8 cellular contexts compared by ENCODE assay signal in the genomic region with DNA sequence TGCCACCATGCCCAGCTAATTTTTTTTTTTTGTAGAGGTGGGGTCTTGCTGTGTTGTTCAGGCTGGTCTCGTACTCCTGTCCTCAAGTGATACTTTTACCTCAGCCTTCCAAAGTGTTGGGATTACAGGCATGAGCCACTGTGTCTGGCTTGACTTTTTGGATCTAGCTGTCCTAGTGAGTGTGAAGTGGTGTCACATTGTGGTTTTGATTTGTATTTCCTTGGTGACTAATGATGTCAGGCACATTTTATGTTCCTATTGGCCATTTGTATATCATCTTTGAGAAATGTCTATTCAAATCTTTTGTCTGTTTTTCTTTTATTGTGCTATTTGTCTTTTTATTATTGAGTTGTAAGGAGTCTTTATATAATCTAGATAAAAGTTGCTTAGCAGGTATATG. TPM values are rescaled to one million over a fixed set of nuclear protein-coding genes. Genes with fewer than 3 reads are reported as not detected.
DNase-seq lines count a peak whose midpoint lies in the region; ATAC-seq and FAIRE-seq lines count a peak whose summit lies in the region.

No MANE protein-coding gene starts in this region.

- H3K27ac ChIP-seq in epithelial cell of prostate (peak overlapping the region; percentile 50), small intestine (ENCODE audit: low read depth in 1 of 2, low read length in 1 of 2) (no peak overlapping the region)

- intact Hi-C loops in activated CD4-positive, alpha-beta T cell treated with anti-CD3 and anti-CD28 coated beads for 36 hours (cut with DNase I, micrococcal nuclease): loop anchor here in 1 of 2 experiments (10.0 kb wide), 1 partner anchor 59 kb away; no protein-coding TSS in a partner anchor

- H3K4me1 Mint-ChIP-seq in activated CD4-positive, alpha-beta T cell treated with anti-CD3 and anti-CD28 coated beads for 36 hours: peaks cover 10% of the 10 kb centered on the region

- H3K36me3 Mint-ChIP-seq in activated CD4-positive, alpha-beta T cell treated with anti-CD3 and anti-CD28 coated beads for 36 hours (ENCODE audit: low read depth): peaks cover 44% of the 10 kb centered on the region

- CTCF ChIA-PET in activated CD4-positive, alpha-beta T cell treated with anti-CD3 and anti-CD28 coated beads for 36 hours (lab: Charles Lee): no interaction called here

- H3K4me3 Mint-ChIP-seq in activated CD4-positive, alpha-beta T cell treated with anti-CD3 and anti-CD28 coated beads for 36 hours: no peak overlapping the region

- H3K4me3 ChIP-seq in small intestine (ENCODE audit: low read depth in 1 of 2, low read length in 2 of 2): no peak overlapping the region

- POLR2A ChIA-PET in activated CD4-positive, alpha-beta T cell treated with anti-CD3 and anti-CD28 coated beads for 36 hours (lab: Charles Lee): no interaction called here

- H3K36me3 ChIP-seq in small intestine (ENCODE audit: control insufficient read depth in 2 of 2, insufficient read depth in 2 of 2, low read length in 2 of 2): peaks cover 0 to 8% of the 10 kb centered on the region in 2 donors

- peak; percentile 89 for ATAC-seq in activated CD4-positive, alpha-beta T cell treated with anti-CD3 and anti-CD28 coated beads for 36 hours
- ATAC-seq in GM19463 (IDR thresholded peaks at IDR 0.05; ENCODE audit: unreplicated experiment): no peak
- no peak for ATAC-seq in esophagus mucosa

- WGBS in small intestine, 3 donors: 93 to 100% (median 100%) methylated on average over 1 of the region's 1 CpG

- no peaks in the 10 kb centered on the region for H3K9me3 Mint-ChIP-seq in activated CD4-positive, alpha-beta T cell treated with anti-CD3 and anti-CD28 coated beads for 36 hours (ENCODE audit: low read depth)

- peak overlapping the region; percentile 59 for H3K27ac Mint-ChIP-seq in activated CD4-positive, alpha-beta T cell treated with anti-CD3 and anti-CD28 coated beads for 36 hours

- no peak for FAIRE-seq in small intestine (lab: Jason Lieb, UNC)

- H3K27me3 ChIP-seq in small intestine (ENCODE audit: control insufficient read depth in 2 of 2, insufficient read depth in 2 of 2, low read length in 2 of 2): no peaks in the 10 kb centered on the region

- no peak for DNase-seq in activated CD4-positive, alpha-beta T cell treated with anti-CD3 and anti-CD28 coated beads for 36 hours
- DNase-seq in activated CD4-positive, alpha-beta T cell treated with anti-CD3 and anti-CD28 coated beads, Interleukin-2, amount 50 U/mL, for 1 hour: no peak
- DNase-seq in M059J (ENCODE audit: low read depth) (peak; percentile 46), epithelial cell of prostate (ENCODE audit: low read depth, low spot score) (peak; percentile 6), small intestine (peak; percentile 15), NCI-H2227 (lab: John Stamatoyannopoulos, UW; ENCODE audit: unreplicated experiment) (no peak)

- no peaks in the 10 kb centered on the region for H3K27me3 Mint-ChIP-seq in activated CD4-positive, alpha-beta T cell treated with anti-CD3 and anti-CD28 coated beads for 36 hours

- H3K4me1 ChIP-seq in small intestine (ENCODE audit: control insufficient read depth in 2 of 2, insufficient read depth in 1 of 2, low read depth in 1 of 2, low read length in 1 of 2): no peaks in the 10 kb centered on the region

- H3K9me3 ChIP-seq in small intestine (ENCODE audit: control insufficient read depth, low read depth): no peaks in the 10 kb centered on the region

RNA-seq across cellular contexts. Expression of gene MCCC2, which starts 53.5 kb away (rescaled TPM):
- 10 to 100 TPM; 52.2 to 56.4 TPM for total RNA-seq in activated CD4-positive, alpha-beta T cell treated with anti-CD3 and anti-CD28 coated beads for 36 hours
- 35.9 and 42.8 TPM in 2 replicates for total RNA-seq in M059J (2014; rRNA removed; shearing (Covaris generic))
- 10 to 100 TPM; 24.9 to 44.9 (median 35.8) TPM for polyA plus RNA-seq in small intestine
- 34.1 TPM for total RNA-seq in esophagus mucosa

Comparison
In these comparisons a context has a peak if more than half of its experiments do, and no peak if none do; other contexts are left out.
1. DNase-seq: peak in M059J (single experiment), epithelial cell of prostate (single experiment) and small intestine (single experiment); none in activated CD4-positive, alpha-beta T cell treated with anti-CD3 and anti-CD28 coated beads for 36 hours (single experiment), activated CD4-positive, alpha-beta T cell treated with anti-CD3 and anti-CD28 coated beads, Interleukin-2, amount 50 U/mL, for 1 hour (single experiment) and NCI-H2227 (single experiment).